Comparison of ENCODE assay signal across 8 cellular contexts in genomic region chr22:30287626-30288413, GRCh38. TPM values are rescaled to one million over a fixed set of nuclear protein-coding genes. Genes with fewer than 3 reads are reported as not detected.
DNase-seq lines count a peak whose midpoint lies in the region; ATAC-seq and TF ChIP-seq lines count a peak whose summit lies in the region.

No MANE protein-coding gene starts in this region.

- CTCF ChIA-PET in Calu3 (lab: Charles Lee), result interaction anchor here (0.6 to 3.5 kb wide), 31 partner anchors 10 to 319 kb away, joined by 3 to 65 read pairs (median 4); partner anchors contain the start of genes CCDC157, MTFP1, OSM and RNF215

- no peaks in the 10 kb centered on the region for H4K20me1 ChIP-seq in neural cell (ENCODE audit: insufficient read depth)

- DNase-seq in Calu3 (peak; percentile 87), SHP77 treated with DMSO at 0.1 percent for 48 hours (lab: John Stamatoyannopoulos, UW) (peak; percentile 62), foreskin keratinocyte (peak in 1 of 2 donors; percentile 76)
- peak; percentile 60 to 87 (median 78) for DNase-seq in activated naive CD4-positive, alpha-beta T cell (lab: John Stamatoyannopoulos, UW)
- peak; percentile 87 for DNase-seq in stimulated activated naive CD4-positive, alpha-beta T cell treated with Interleukin-2 at 50 U/mL for 16 hours (lab: John Stamatoyannopoulos, UW)

- peak; percentile 23 for ATAC-seq in foreskin keratinocyte
- ATAC-seq in GM21447 (IDR thresholded peaks at IDR 0.05; ENCODE audit: unreplicated experiment), result no peak

- H3K9me3 ChIP-seq in HUES64 (ENCODE audit: insufficient read depth, low read depth, low read length) (no peaks in the 10 kb centered on the region), neural cell (ENCODE audit: low read length) (no peaks in the 10 kb centered on the region)

- H3K4me2 ChIP-seq in neural cell (ENCODE audit: low read length), result no peak overlapping the region

- H3K27me3 ChIP-seq in HUES64 (ENCODE audit: insufficient read depth, low read length) (peaks cover 6% of the 10 kb centered on the region; the same call in 1 of the 2 replicates), foreskin keratinocyte (no peaks in the 10 kb centered on the region), neural cell (ENCODE audit: insufficient read depth, low read depth, low read length) (no peaks in the 10 kb centered on the region)

- no peaks in the 10 kb centered on the region for H3K9me2 ChIP-seq in neural cell (ENCODE audit: insufficient read depth, low read length)

- H3K36me3 ChIP-seq in HUES64 (ENCODE audit: insufficient read depth, low read length) (0 out of 2 replicates have a peak, but pooled peaks cover 2% of the 10 kb centered on the region), neural cell (ENCODE audit: insufficient read depth, low read length) (no peaks in the 10 kb centered on the region)

- H3K9ac ChIP-seq in HUES64 (ENCODE audit: low read depth, low read length), result no peak overlapping the region
- no peak overlapping the region for H3K9ac ChIP-seq in neural cell (ENCODE audit: low read length)

- H3K27ac ChIP-seq in HUES64 (ENCODE audit: low read depth, low read length), result peak overlapping the region; percentile 37; the same call in 1 of the 2 replicates
- H3K27ac ChIP-seq in foreskin keratinocyte, result no peak overlapping the region
- no peak overlapping the region for H3K27ac ChIP-seq in neural cell (ENCODE audit: low read length)

- no peak for TF ChIP-seq EP300 in neural cell (conservative IDR thresholded peaks at IDR 0.05; ENCODE audit: poor library complexity, severe bottlenecking)

- peaks cover 69% of the 10 kb centered on the region for H3K36me3 Mint-ChIP-seq in Calu3 (ENCODE audit: insufficient read depth, unreplicated experiment)

- peak overlapping the region; percentile 52 for H3K27ac Mint-ChIP-seq in Calu3 (ENCODE audit: unreplicated experiment)

- peak overlapping the region; percentile 77 for H3K4me3 Mint-ChIP-seq in Calu3 (ENCODE audit: low read depth, unreplicated experiment)

- no peak overlapping the region for H2AFZ ChIP-seq in neural cell (ENCODE audit: low read depth, low read length)

- H3K4me3 ChIP-seq in HUES64 (ENCODE audit: low read length), result peak overlapping the region; percentile 70; the same call in 1 of the 2 replicates
- H3K4me3 ChIP-seq in neural cell (ENCODE audit: low read length), result no peak overlapping the region

- no peaks in the 10 kb centered on the region for H3K9me3 Mint-ChIP-seq in Calu3 (ENCODE audit: low read depth, unreplicated experiment)

- peak; percentile 66 for TF ChIP-seq RAD21 in neural cell (conservative IDR thresholded peaks at IDR 0.05)

- no peaks in the 10 kb centered on the region for H3K79me2 ChIP-seq in neural cell (replicated peaks; ENCODE audit: insufficient read depth, low read length)

- no peaks in the 10 kb centered on the region for H3F3A ChIP-seq in neural cell (ENCODE audit: insufficient read depth, low read length, poor library complexity, severe bottlenecking)

- peaks cover 10% of the 10 kb centered on the region for H3K4me1 Mint-ChIP-seq in Calu3 (ENCODE audit: low read depth, unreplicated experiment)

- TF ChIP-seq CTCF in Calu3 (IDR thresholded peaks at IDR 0.05; ENCODE audit: unreplicated experiment) (peak; percentile 80), foreskin keratinocyte (conservative IDR thresholded peaks at IDR 0.05) (peak; percentile 95), neural cell (IDR thresholded peaks at IDR 0.05; ENCODE audit: poor library complexity, severe bottlenecking) (peak; percentile 67)

- H3K27me3 Mint-ChIP-seq in Calu3 (ENCODE audit: unreplicated experiment), result no peaks in the 10 kb centered on the region

- intact Hi-C loops in Calu3 (cut with micrococcal nuclease; ENCODE audit: unreplicated experiment), result no loop called here

- WGBS in HUES64, result 14% methylated on average over 5 of the region's 5 CpGs

- H3K4me1 ChIP-seq in HUES64 (ENCODE audit: insufficient read depth, low read length), result peaks cover 9% of the 10 kb centered on the region
- H3K4me1 ChIP-seq in foreskin keratinocyte, result peaks cover 18% of the 10 kb centered on the region

- no TSS peak for BruUV-seq in Calu3 (replicated peaks; lab: Mats Ljungman, UMichigan)

TF ChIP-seq in neural cell, 6 proteins besides CTCF, POLR2A, EP300 and RAD21:
- TF ChIP-seq EZH2 (IDR thresholded peaks at IDR 0.05; ENCODE audit: borderline replicate concordance, insufficient read depth, low read length, poor library complexity, severe bottlenecking) (no peak), TAF1 (IDR thresholded peaks at IDR 0.05; ENCODE audit: low read depth) (no peak), SMC3 (conservative IDR thresholded peaks at IDR 0.05; ENCODE audit: poor library complexity) (peak; percentile 66), MXI1 (conservative IDR thresholded peaks at IDR 0.05; ENCODE audit: poor library complexity, severe bottlenecking) (no peak)

RNA-seq across cellular contexts. Expression of gene CASTOR1, which starts 1.5 kb away (rescaled TPM):
- 12.0 and 14.2 TPM in 2 replicates for total RNA-seq in Calu3 (2022)
- polyA plus RNA-seq in HUES64 (2013, experiment 1 of 2), result 3.8 TPM
- polyA plus RNA-seq in HUES64 (2013, experiment 2 of 2), result 7.5 TPM
- 3.2 and 3.5 TPM in 2 replicates for total RNA-seq in foreskin keratinocyte
- polyA plus RNA-seq in foreskin keratinocyte, result 2.4 and 3.1 TPM in 2 replicates
- polyA plus RNA-seq in neural cell, result 2.2 and 8.5 TPM in 2 replicates
- polyA minus RNA-seq in neural cell, result 0.81 TPM in 1 of 2 replicates, not detected in the other

RNA-seq across cellular contexts. Expression of gene OSM, which starts 21.2 kb away (rescaled TPM):
- not detected in 2 replicates for total RNA-seq in Calu3 (2022)
- not detected for polyA plus RNA-seq in HUES64 (2013, experiment 1 of 2)
- not detected for polyA plus RNA-seq in HUES64 (2013, experiment 2 of 2)
- not detected in 2 replicates for total RNA-seq in foreskin keratinocyte
- not detected in 2 replicates for polyA plus RNA-seq in foreskin keratinocyte
- not detected in 2 replicates for polyA plus RNA-seq in neural cell
- polyA minus RNA-seq in neural cell, result not detected in 2 replicates

RNA-seq across cellular contexts. Expression of gene TBC1D10A, which starts 38.9 kb away (rescaled TPM):
- total RNA-seq in Calu3 (2022) (24.5 and 24.8 TPM in 2 replicates), foreskin keratinocyte (15.0 and 16.2 TPM in 2 replicates)
- polyA plus RNA-seq in HUES64 (2013, experiment 1 of 2), result 4.2 TPM
- polyA plus RNA-seq in HUES64 (2013, experiment 2 of 2), result 4.7 TPM
- polyA plus RNA-seq in foreskin keratinocyte (15.2 and 15.5 TPM in 2 replicates), neural cell (11.9 and 22.0 TPM in 2 replicates)
- polyA minus RNA-seq in neural cell, result 8.8 and 10.5 TPM in 2 replicates

RNA-seq across cellular contexts. Expression of gene LIF, which starts 41.3 kb away (rescaled TPM):
- total RNA-seq in Calu3 (2022) (202 and 260 TPM in 2 replicates), foreskin keratinocyte (0.17 and 0.25 TPM in 2 replicates)
- 1.3 TPM for polyA plus RNA-seq in HUES64 (2013, experiment 1 of 2)
- polyA plus RNA-seq in HUES64 (2013, experiment 2 of 2), result 1.3 TPM
- polyA plus RNA-seq in foreskin keratinocyte (0.18 and 0.19 TPM in 2 replicates), neural cell (0.05 TPM in 1 of 2 replicates, not detected in the other)
- polyA minus RNA-seq in neural cell, result 0.12 and 0.24 TPM in 2 replicates
